27 cellular contexts compared by ENCODE assay signal in the genomic region with DNA sequence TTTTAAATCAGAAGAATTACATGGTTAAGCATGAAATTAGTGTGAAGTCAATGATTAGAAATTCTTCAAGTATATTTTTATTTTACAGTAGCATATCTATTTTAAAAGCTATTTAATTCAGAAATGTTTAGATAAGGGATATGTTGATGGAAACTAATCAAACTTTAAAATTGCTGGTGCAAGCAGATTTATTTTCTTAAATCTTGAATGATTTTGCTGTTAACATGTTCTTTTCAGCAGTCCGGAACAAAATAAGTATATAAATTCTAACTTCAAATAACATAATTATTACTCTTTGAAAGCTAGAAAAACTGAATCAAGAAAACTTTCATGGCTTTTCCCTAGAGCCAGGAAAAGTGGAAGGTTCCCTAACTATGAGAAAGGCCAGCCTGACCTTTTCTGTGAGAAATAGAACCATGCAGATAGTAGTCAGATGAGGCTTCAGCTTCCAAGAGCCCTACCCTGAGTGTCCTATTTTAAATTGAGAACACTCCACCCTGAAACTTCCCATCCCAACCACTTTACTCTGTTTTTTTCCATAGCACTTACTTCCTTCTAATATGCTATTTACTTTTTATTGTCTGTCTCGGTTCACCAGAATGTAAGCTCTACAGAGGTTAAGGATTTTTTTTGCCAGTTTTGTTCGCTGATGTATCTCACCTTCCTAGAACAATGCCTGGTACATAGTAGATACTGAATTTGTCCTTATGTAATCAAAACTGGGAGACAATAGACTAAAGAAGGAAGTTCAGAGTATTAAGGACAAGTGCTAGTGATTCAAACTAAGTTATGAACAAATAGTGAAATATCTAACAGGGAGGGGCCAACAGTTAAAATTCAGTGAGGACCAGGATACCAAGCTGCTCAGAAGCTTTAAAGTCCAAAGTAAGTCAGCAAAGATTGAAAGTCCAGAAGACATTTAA.
DNase-seq lines count a peak whose midpoint lies in the region; ATAC-seq, FAIRE-seq and TF ChIP-seq lines count a peak whose summit lies in the region.
"Had no signal": no experiment of that assay in that cellular context is flagged by ENCODE, and none has a peak within 500 bp of the region (broad histone marks: within the 10 kb centered on the region; RNA-seq: fewer than 3 reads in every experiment).

No MANE protein-coding gene starts in this region.

- 59% methylated on average over 3 of the region's 3 CpGs for WGBS in right cardiac atrium
- 45 to 57% (median 53%) methylated on average over 3 of the region's 3 CpGs for WGBS in stomach, 5 donors

- POLR2A ChIA-PET in endothelial cell of umbilical vein (lab: Charles Lee): no interaction called here

- H3K9me3 ChIP-seq in endothelial cell of umbilical vein (replicated peaks; ENCODE audit: control insufficient read depth, insufficient read depth, low read length): no peaks in the 10 kb centered on the region
- no peaks in the 10 kb centered on the region for H3K9me3 ChIP-seq in right cardiac atrium (ENCODE audit: control insufficient read depth, low read length)
- no peaks in the 10 kb centered on the region for H3K9me3 ChIP-seq in stomach
- H3K9me3 ChIP-seq: BLaER1 treated with 17β-estradiol and CSF1 and Interleukin-3, amounts not matched to agents 10 nM and 100 nM; SJSA1 had no signal

- no peak overlapping the region for H2AFZ ChIP-seq in endothelial cell of umbilical vein (ENCODE audit: low read depth, low read length)
- H2AFZ ChIP-seq: GM23338 had no signal

- ATAC-seq in right cardiac atrium: peak; percentile 38 to 51
- ATAC-seq in HG03108 (IDR thresholded peaks at IDR 0.05; ENCODE audit: unreplicated experiment): no peak
- ATAC-seq: GM23338; natural killer cell treated with Interleukin-12 subunit alpha and Interleukin-12 subunit beta and Interleukin-15 and Interleukin-18, amount 100 ng/mL, for 72 hours; T-helper 17 cell had no signal

- no peak for TF ChIP-seq POLR2A in endothelial cell of umbilical vein (IDR thresholded peaks at IDR 0.05; ENCODE audit: low read depth, low read length)
- no peak for TF ChIP-seq POLR2A in stomach (IDR thresholded peaks at IDR 0.05)

- H3K36me3 ChIP-seq in endothelial cell of umbilical vein (ENCODE audit: control insufficient read depth in 2 of 2, extremely low read depth in 1 of 2, insufficient read depth in 2 of 2, low read length in 2 of 2): no peaks in the 10 kb centered on the region
- H3K36me3 ChIP-seq in stomach: no peaks in the 10 kb centered on the region
- H3K36me3 ChIP-seq: BLaER1 treated with 17β-estradiol and CSF1 and Interleukin-3, amounts not matched to agents 10 nM and 100 nM; SJSA1 had no signal

- H3K4me1 ChIP-seq in endothelial cell of umbilical vein (ENCODE audit: control insufficient read depth, extremely low read depth, insufficient read depth, low read length): no peaks in the 10 kb centered on the region
- H3K4me1 ChIP-seq in right cardiac atrium (ENCODE audit: control insufficient read depth, insufficient read depth, low read length): peaks cover 2% of the 10 kb centered on the region
- H3K4me1 ChIP-seq in stomach: peaks cover 0 to 37% (median 2%) of the 10 kb centered on the region in 4 donors
- H3K4me1 ChIP-seq: SJSA1 had no signal

- H3K27ac ChIP-seq in endothelial cell of umbilical vein (ENCODE audit: insufficient read depth, low read depth, low read length) (no peak overlapping the region), right cardiac atrium (ENCODE audit: low read length) (no peak overlapping the region), stomach (peak overlapping the region in 4 of 5 donors; percentile 3 to 68 (median 36))
- H3K27ac ChIP-seq: 22Rv1; BLaER1 treated with 17β-estradiol and CSF1 and Interleukin-3, amounts not matched to agents 10 nM and 100 nM; HL-60; SJSA1 had no signal

- TF ChIP-seq CTCF in endothelial cell of umbilical vein (IDR thresholded peaks at IDR 0.05; ENCODE audit: extremely low read depth in 1 of 2, insufficient read depth in 1 of 2, low read depth in 1 of 2, low read length in 2 of 2) (no peak), stomach (IDR thresholded peaks at IDR 0.05) (no peak)

- no peak overlapping the region for H3K9ac ChIP-seq in endothelial cell of umbilical vein (replicated peaks; ENCODE audit: extremely low read depth, insufficient read depth, low read length)
- H3K9ac ChIP-seq: BLaER1 treated with 17β-estradiol and CSF1 and Interleukin-3, amounts not matched to agents 10 nM and 100 nM had no signal

- no peaks in the 10 kb centered on the region for H3K79me2 ChIP-seq in endothelial cell of umbilical vein (ENCODE audit: control insufficient read depth, insufficient read depth, low read length)

- H3K4me3 ChIP-seq in endothelial cell of umbilical vein (replicated peaks in 1 of 3; ENCODE audit: insufficient read depth in 1 of 3, low read depth in 1 of 3, low read length in 3 of 3) (no peak overlapping the region), right cardiac atrium (ENCODE audit: low read length) (no peak overlapping the region), stomach (no peak overlapping the region)
- H3K4me3 ChIP-seq: BLaER1 treated with 17β-estradiol and CSF1 and Interleukin-3, amounts not matched to agents 10 nM and 100 nM; GM23338; SJSA1 had no signal

- H3K4me2 ChIP-seq in endothelial cell of umbilical vein (ENCODE audit: insufficient read depth, low read length): no peak overlapping the region
- H3K4me2 ChIP-seq: GM23338 had no signal

- DNase-seq in DMS153 (lab: John Stamatoyannopoulos, UW) (peak; percentile 8), DMS153 treated with DMSO at 0.1 percent for 48 hours (lab: John Stamatoyannopoulos, UW; ENCODE audit: unreplicated experiment) (no peak), endothelial cell of umbilical vein (ENCODE audit: low read depth, low spot score) (peak; percentile 11), right cardiac atrium (no peak), stomach (no peak), NCI-H1417 treated with DMSO at 0.1 percent for 48 hours (lab: John Stamatoyannopoulos, UW) (no peak), HCEC 1CT (no peak)
- DNase-seq: activated CD4-positive, alpha-beta memory T cell treated with anti-CD3 and anti-CD28 coated beads for 36 hours; activated naive CD4-positive, alpha-beta T cell treated with Interleukin-2 at 50 U/mL for 16 hours; activated T-cell treated with anti-CD3 and anti-CD28 coated beads, Interleukin-2, amount 50 U/mL, for 1 hour; aorta; DMS79; immature natural killer cell; mammary epithelial cell; NCI-H2107; NCI-H524 treated with DMSO at 0.1 percent for 48 hours; posterior cingulate gyrus; T-helper 17 cell had no signal

- no peaks in the 10 kb centered on the region for H4K20me1 ChIP-seq in endothelial cell of umbilical vein (replicated peaks; ENCODE audit: control insufficient read depth, extremely low read depth, insufficient read depth, low read length)
- H4K20me1 ChIP-seq: BLaER1 treated with 17β-estradiol and CSF1 and Interleukin-3, amounts not matched to agents 10 nM and 100 nM had no signal

- H3K9me1 ChIP-seq in endothelial cell of umbilical vein (replicated peaks; ENCODE audit: control insufficient read depth, extremely low read depth, insufficient read depth, low read length): no peaks in the 10 kb centered on the region

- H3K27me3 ChIP-seq in endothelial cell of umbilical vein (ENCODE audit: control insufficient read depth in 2 of 2, insufficient read depth in 2 of 2, low read length in 2 of 2): no peaks in the 10 kb centered on the region
- no peaks in the 10 kb centered on the region for H3K27me3 ChIP-seq in right cardiac atrium (ENCODE audit: control insufficient read depth, insufficient read depth)
- H3K27me3 ChIP-seq in stomach: no peaks in the 10 kb centered on the region
- H3K27me3 ChIP-seq: BLaER1 treated with 17β-estradiol and CSF1 and Interleukin-3, amounts not matched to agents 10 nM and 100 nM; SJSA1 had no signal

- no TSS peak for BruUV-seq in endothelial cell of umbilical vein (replicated peaks; lab: Mats Ljungman, UMichigan)

- CTCF ChIA-PET in endothelial cell of umbilical vein (lab: Charles Lee): interaction anchor here (1.4 to 2.4 kb wide), 2 partner anchors 19 to 45 kb away, joined by 3 to 13 read pairs; no protein-coding TSS in a partner anchor

- intact Hi-C loops in endothelial cell of umbilical vein (cut with micrococcal nuclease) (no loop called here), right cardiac atrium (cut with DNase I) (no loop called here), stomach (cut with DNase I; ENCODE audit: low total_unique reads) (no loop called here)

- no peak for FAIRE-seq in endothelial cell of umbilical vein (lab: Jason Lieb, UNC)
- FAIRE-seq: endometrium, GM18507 had no signal

- dilution Hi-C loops in endothelial cell of umbilical vein (cut with MboI; ENCODE audit: extremely low pct_ligation_motif_present, low sequenced_read_pairs): no loop called here

- no peak for TF ChIP-seq EP300 in stomach (IDR thresholded peaks at IDR 0.05)

TF ChIP-seq in endothelial cell of umbilical vein, 7 proteins besides CTCF, POLR2A, EP300 and RAD21:
- no peak for TF ChIP-seq GATA2 (IDR thresholded peaks at IDR 0.05; ENCODE audit: insufficient read depth, insufficient read length, low read depth, low read length)
- TF ChIP-seq MYC (IDR thresholded peaks at IDR 0.05; ENCODE audit: low read depth, low read length): no peak
- TF ChIP-seq POLR2AphosphoS5 (IDR thresholded peaks at IDR 0.05; ENCODE audit: insufficient read depth, low read depth, low read length): no peak
- no peak for TF ChIP-seq JUN (IDR thresholded peaks at IDR 0.05; ENCODE audit: borderline replicate concordance, insufficient read depth, insufficient read length, low read depth)
- no peak for TF ChIP-seq FOS (IDR thresholded peaks at IDR 0.05; ENCODE audit: borderline replicate concordance, insufficient read depth, low read length)
- no peak for TF ChIP-seq EZH2 (IDR thresholded peaks at IDR 0.05; ENCODE audit: borderline replicate concordance, low read depth, low read length, severe bottlenecking)
- TF ChIP-seq, protein P1, sequence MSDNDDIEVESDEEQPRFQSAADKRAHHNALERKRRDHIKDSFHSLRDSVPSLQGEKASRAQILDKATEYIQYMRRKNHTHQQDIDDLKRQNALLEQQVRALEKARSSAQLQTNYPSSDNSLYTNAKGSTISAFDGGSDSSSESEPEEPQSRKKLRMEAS (IDR thresholded peaks at IDR 0.05; ENCODE audit: insufficient read depth, insufficient read length): no peak

Comparison
In these comparisons a context has a peak if more than half of its experiments do, and no peak if none do; other contexts are left out.
1. DNase-seq: peak in DMS153 (single experiment) and endothelial cell of umbilical vein (single experiment); none in DMS153 treated with DMSO at 0.1 percent for 48 hours (single experiment), right cardiac atrium (0 of 3), stomach (single experiment), NCI-H1417 treated with DMSO at 0.1 percent for 48 hours (single experiment) and HCEC 1CT (single experiment).
2. H3K27ac ChIP-seq: peak in stomach (4 of 5); none in endothelial cell of umbilical vein (single experiment) and right cardiac atrium (single experiment).